Comparison of ENCODE assay signal across 2 cellular contexts in genomic region chr17:38875477-38876080, GRCh38.
TF ChIP-seq lines count a peak whose summit lies in the region.

No MANE protein-coding gene starts in this region.

TF ChIP-seq in A549, 52 proteins besides CTCF, POLR2A, EP300 and RAD21:
- TF ChIP-seq FOSB (CRISPR knock-in tag; IDR thresholded peaks at IDR 0.05) (no peak), ATOH8 (CRISPR knock-in tag; IDR thresholded peaks at IDR 0.05; ENCODE audit: low read depth) (no peak), NR3C1 (IDR thresholded peaks at IDR 0.05) (no peak), POLR2AphosphoS2 (conservative IDR thresholded peaks at IDR 0.05; ENCODE audit: low read length) (no peak), EHF (CRISPR knock-in tag; IDR thresholded peaks at IDR 0.05) (no peak), HOXB5 (CRISPR knock-in tag; IDR thresholded peaks at IDR 0.05) (no peak), JUN (IDR thresholded peaks at IDR 0.05) (no peak), KDM1A (IDR thresholded peaks at IDR 0.05; ENCODE audit: low read depth) (no peak), RARB (CRISPR knock-in tag; IDR thresholded peaks at IDR 0.05) (no peak)

TF ChIP-seq in K562, 482 proteins besides CTCF, POLR2A, EP300 and RAD21:
- no peak for TF ChIP-seq ZNF23 (CRISPR knock-in tag; IDR thresholded peaks at IDR 0.05)
- TF ChIP-seq HLTF (IDR thresholded peaks at IDR 0.05): no peak
- TF ChIP-seq HBP1 (CRISPR knock-in tag; IDR thresholded peaks at IDR 0.05): no peak
- no peak for TF ChIP-seq ESRRB (CRISPR knock-in tag; IDR thresholded peaks at IDR 0.05; ENCODE audit: borderline replicate concordance)
- no peak for TF ChIP-seq ZNF445 (CRISPR knock-in tag; IDR thresholded peaks at IDR 0.05; ENCODE audit: low read depth)
- TF ChIP-seq ZBTB7A (IDR thresholded peaks at IDR 0.05; ENCODE audit: borderline replicate concordance, control insufficient read depth, low read depth, low read length): 0 out of 2 replicates have a peak, but pooled peaks have one; percentile 16
